In the genomic region with DNA sequence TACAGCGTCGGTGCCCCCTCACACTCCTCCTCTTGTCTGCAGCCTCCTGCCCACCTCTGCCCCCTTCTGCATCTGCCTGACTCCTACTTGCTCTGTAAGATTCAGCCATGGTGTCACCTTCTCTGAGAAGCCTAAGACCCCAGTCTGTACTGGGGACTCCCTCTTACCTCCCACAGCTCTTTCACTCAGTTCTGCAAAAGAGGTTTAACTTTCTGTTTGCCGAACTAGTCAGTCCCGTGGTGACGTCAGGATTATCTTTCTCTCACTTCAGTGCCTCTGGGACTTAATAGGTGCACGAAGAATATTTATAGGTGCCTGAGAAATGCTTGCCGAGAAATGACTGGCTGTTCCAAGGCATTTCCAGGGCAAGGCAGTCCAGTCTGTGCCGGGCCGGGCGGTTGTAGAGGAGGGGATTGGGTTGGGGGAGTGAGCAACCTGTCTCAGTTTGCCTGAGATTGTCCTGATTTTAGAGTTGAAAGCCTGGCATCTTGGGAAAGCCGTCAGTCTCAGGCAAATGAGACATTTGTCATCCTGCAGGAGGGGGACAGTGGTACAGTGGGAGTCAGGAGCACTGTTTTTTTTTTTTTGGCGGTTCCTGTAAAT, we compare ENCODE assay signal across 25 cellular contexts.
A peak's percentile ranks its signal among the peaks of the same experiment; 100 is the strongest.
DNase-seq lines count a peak whose midpoint lies in the region; ATAC-seq and TF ChIP-seq lines count a peak whose summit lies in the region.
"Had no signal": no experiment of that assay in that cellular context is flagged by ENCODE, and none has a peak within 500 bp of the region (broad histone marks: within the 10 kb centered on the region; RNA-seq: fewer than 3 reads in every experiment).

No MANE protein-coding gene starts in this region.

- H3K27me3 ChIP-seq in BLaER1 treated with 17β-estradiol and CSF1 and Interleukin-3, amounts not matched to agents 10 nM and 100 nM = no peaks in the 10 kb centered on the region
- H3K27me3 ChIP-seq in Panc1 (ENCODE audit: control insufficient read depth, insufficient read depth, low read length) = peaks cover 2% of the 10 kb centered on the region; the same call in 1 of the 2 replicates
- H3K27me3 ChIP-seq in kidney epithelial cell (ENCODE audit: control insufficient read depth, insufficient read depth, low read length) = no peaks in the 10 kb centered on the region
- H3K27me3 ChIP-seq in testis = no peaks in the 10 kb centered on the region
- H3K27me3 ChIP-seq: upper lobe of left lung had no signal

- 0 out of 2 replicates have a peak, but pooled peaks have one; percentile 31 for ATAC-seq in Panc1
- ATAC-seq in HG03095 (IDR thresholded peaks at IDR 0.05; ENCODE audit: unreplicated experiment) = no peak
- ATAC-seq: activated T-cell treated with anti-CD3 and anti-CD28 coated beads, Interleukin-2, amount 50 U/mL, for 4 hours; naive thymus-derived CD4-positive, alpha-beta T cell; stimulated activated naive B cell treated with anti-CD40 and anti-IgM and Interleukin-4, amounts not matched to agents 10 μg/mL and 1 μg/mL and 100 μg/mL, for 72 hours; T-helper 17 cell had no signal

- no peak for DNase-seq in Panc1 (ENCODE audit: low read depth, low spot score)
- peak; percentile 4 for DNase-seq in kidney epithelial cell (ENCODE audit: low read depth)
- DNase-seq in testis = no peak
- DNase-seq in NCI-H2227 treated with DMSO at 0.1 percent for 48 hours (lab: John Stamatoyannopoulos, UW) = no peak
- no peak for DNase-seq in NCI-H1694 treated with DMSO at 0.1 percent for 48 hours (lab: John Stamatoyannopoulos, UW)
- DNase-seq in SK-N-DZ (ENCODE audit: low spot score) = no peak
- DNase-seq: activated CD4-positive, alpha-beta T cell treated with anti-CD3 and anti-CD28 coated beads for 48 hours; activated T-cell treated with anti-CD3 and anti-CD28 coated beads, Interleukin-2, amount 50 U/mL, for 4 hours; Calu3; DND-41; H9; left lung; MG63; naive thymus-derived CD4-positive, alpha-beta T cell; NCI-H1417 treated with DMSO at 0.1 percent for 48 hours; NCI-H510A treated with DMSO at 0.1 percent for 48 hours; stimulated activated CD4-positive, alpha-beta T cell treated with anti-CD3 and anti-CD28 coated beads, Interleukin-12 subunit alpha, Interleukin-12 subunit beta, amount 100 ng/mL, for 4 hours; stimulated activated CD4-positive, alpha-beta T cell treated with anti-CD3 and anti-CD28 coated beads, Interleukin-4, amount 100 ng/mL, for 24 hours; stimulated activated naive B cell treated with anti-CD40 and anti-IgM and Interleukin-4, amounts not matched to agents 10 μg/mL and 1 μg/mL and 100 μg/mL, for 72 hours; T-helper 17 cell; upper lobe of left lung had no signal

- intact Hi-C loops in Panc1 (cut with micrococcal nuclease; ENCODE audit: unreplicated experiment) = no loop called here
- intact Hi-C loops in testis (cut with DNase I; ENCODE audit: low total_unique reads) = no loop called here

- POLR2A ChIA-PET in Panc1 (lab: Charles Lee) = no interaction called here

- H3K36me3 ChIP-seq in BLaER1 treated with 17β-estradiol and CSF1 and Interleukin-3, amounts not matched to agents 10 nM and 100 nM = no peaks in the 10 kb centered on the region
- H3K36me3 ChIP-seq in Panc1 (ENCODE audit: control insufficient read depth, insufficient read depth, low read length) = no peaks in the 10 kb centered on the region
- no peaks in the 10 kb centered on the region for H3K36me3 ChIP-seq in kidney epithelial cell (ENCODE audit: control insufficient read depth, insufficient read depth, low read length)
- no peaks in the 10 kb centered on the region for H3K36me3 ChIP-seq in testis (ENCODE audit: low read depth, missing control alignments)
- H3K36me3 ChIP-seq: left lung, MG63, upper lobe of left lung had no signal

- H3K4me1 ChIP-seq in BLaER1 treated with 17β-estradiol and CSF1 and Interleukin-3, amounts not matched to agents 10 nM and 100 nM = peaks cover 26 to 58% (median 35%) of the 10 kb centered on the region in 10 experiments
- H3K4me1 ChIP-seq in Panc1 (ENCODE audit: control insufficient read depth, insufficient read depth, low read length) (0 out of 2 replicates have a peak, but pooled peaks cover 3% of the 10 kb centered on the region), testis (peaks cover 21% of the 10 kb centered on the region)

- 67 to 68% methylated on average over 12 of the region's 12 CpGs for WGBS in testis, 2 donors

- in situ Hi-C loops in Panc1 (cut with HindIII; ENCODE audit: low pct_unique_long_range_greater_than_20kb, low sequenced_read_pairs) = no loop called here

- TF ChIP-seq POLR2A in testis (IDR thresholded peaks at IDR 0.05) = no peak

- peak overlapping the region in 4 of 11 experiments; percentile 44 to 90 (median 62); a peak in 4 of 22 replicates for H3K27ac ChIP-seq in BLaER1 treated with 17β-estradiol and CSF1 and Interleukin-3, amounts not matched to agents 10 nM and 100 nM
- H3K27ac ChIP-seq in Panc1 (ENCODE audit: low read length) (no peak overlapping the region), testis (peak overlapping the region; percentile 65 to 76)
- H3K27ac ChIP-seq: left lung had no signal

- no TSS peak for BruUV-seq in Panc1 (replicated peaks; lab: Mats Ljungman, UMichigan)

- H3K4me2 ChIP-seq in BLaER1 treated with 17β-estradiol and CSF1 and Interleukin-3, amounts not matched to agents 10 nM and 100 nM = peak overlapping the region in 9 of 11 experiments; percentile 39 to 85 (median 59); a peak in 14 of 22 replicates
- H3K4me2 ChIP-seq: SK-N-SH had no signal

- no peaks in the 10 kb centered on the region for H4K20me1 ChIP-seq in BLaER1 treated with 17β-estradiol and CSF1 and Interleukin-3, amounts not matched to agents 10 nM and 100 nM

- CTCF ChIA-PET in Panc1 (lab: Charles Lee) = no interaction called here

- H3K9me3 ChIP-seq in BLaER1 treated with 17β-estradiol and CSF1 and Interleukin-3, amounts not matched to agents 10 nM and 100 nM (replicated peaks in 1 of 11) = peaks cover 0 to 6% (median 0%) of the 10 kb centered on the region in 11 experiments; a peak in 1 of 22 replicates
- H3K9me3 ChIP-seq in Panc1 (ENCODE audit: control insufficient read depth, insufficient read depth, low read depth, low read length) = no peaks in the 10 kb centered on the region
- no peaks in the 10 kb centered on the region for H3K9me3 ChIP-seq in testis
- H3K9me3 ChIP-seq: body of pancreas, left lung, MG63, SK-N-SH, upper lobe of left lung had no signal

- H3K4me3 ChIP-seq in BLaER1 treated with 17β-estradiol and CSF1 and Interleukin-3, amounts not matched to agents 10 nM and 100 nM = no peak overlapping the region
- H3K4me3 ChIP-seq in Panc1 (ENCODE audit: low read depth in 2 of 2, low read length in 2 of 2) (no peak overlapping the region; a peak in 1 of 4 replicates), kidney epithelial cell (ENCODE audit: low read depth, low read length) (no peak overlapping the region), testis (no peak overlapping the region)
- H3K4me3 ChIP-seq: body of pancreas, left lung, MG63, upper lobe of left lung had no signal

- TF ChIP-seq CTCF in Panc1 (IDR thresholded peaks at IDR 0.05) (no peak), kidney epithelial cell (IDR thresholded peaks at IDR 0.05; ENCODE audit: insufficient read depth, low read length, poor library complexity, severe bottlenecking) (no peak), testis (IDR thresholded peaks at IDR 0.05) (no peak)

- no peak overlapping the region for H3K9ac ChIP-seq in BLaER1 treated with 17β-estradiol and CSF1 and Interleukin-3, amounts not matched to agents 10 nM and 100 nM
- H3K9ac ChIP-seq: SK-N-SH had no signal
